ENCODE assay signal across 32 cellular contexts in genomic region chr5:4093970-4094369, GRCh38.
"Had no signal": no experiment of that assay in that cellular context is flagged by ENCODE, and none has a peak within 500 bp of the region (broad histone marks: within the 10 kb centered on the region; RNA-seq: fewer than 3 reads in every experiment).

No MANE protein-coding gene starts in this region.

- H3K27ac ChIP-seq: PC-9, SJSA1 had no signal

- H3K27me3 ChIP-seq: SJSA1 had no signal

- ATAC-seq: Panc1 had no signal

- H3K4me2 ChIP-seq: PC-9, SK-N-SH had no signal

- H3K36me3 ChIP-seq: SJSA1 had no signal

- H3K9ac ChIP-seq: SK-N-SH had no signal

- H3K4me1 ChIP-seq: SJSA1 had no signal

- H3K9me3 ChIP-seq: SK-N-SH had no signal

- H3K4me3 Mint-ChIP-seq: T-helper 1 cell treated with Interleukin-12 subunit alpha and Interleukin-12 subunit beta and Interleukin-4 antibody, amounts not matched to agents 30 μg/mL and 1 μg/mL, for 36 hours had no signal

- DNase-seq: MM.1S, NCI-H1048, NCI-H1092 treated with DMSO at 0.1 percent for 48 hours, NCI-H1105 treated with DMSO at 0.1 percent for 48 hours, NCI-H1417, NCI-H1436, NCI-H146, NCI-H1694, NCI-H187, NCI-H1930, NCI-H2029 treated with DMSO at 0.1 percent for 48 hours, NCI-H2081 treated with DMSO at 0.1 percent for 48 hours, NCI-H2107, NCI-H226, NCI-H446 treated with DMSO at 0.1 percent for 48 hours, NCI-H510A, NCI-H524, NCI-H526, NCI-H69, NCI-H748 treated with DMSO at 0.1 percent for 48 hours, NCI-H82, PC-9, Right ventricle myocardium superior, RPMI8226, SHP77 treated with DMSO at 0.1 percent for 48 hours, SK-N-SH, SW 1271, T-helper 1 cell, T-helper 2 cell had no signal

- H3K27ac Mint-ChIP-seq: T-helper 1 cell treated with Interleukin-12 subunit alpha and Interleukin-12 subunit beta and Interleukin-4 antibody, amounts not matched to agents 30 μg/mL and 1 μg/mL, for 36 hours had no signal

- H3K4me3 ChIP-seq: PC-9, SJSA1 had no signal
